Comparison of ENCODE assay signal across 12 cellular contexts in the genomic region with DNA sequence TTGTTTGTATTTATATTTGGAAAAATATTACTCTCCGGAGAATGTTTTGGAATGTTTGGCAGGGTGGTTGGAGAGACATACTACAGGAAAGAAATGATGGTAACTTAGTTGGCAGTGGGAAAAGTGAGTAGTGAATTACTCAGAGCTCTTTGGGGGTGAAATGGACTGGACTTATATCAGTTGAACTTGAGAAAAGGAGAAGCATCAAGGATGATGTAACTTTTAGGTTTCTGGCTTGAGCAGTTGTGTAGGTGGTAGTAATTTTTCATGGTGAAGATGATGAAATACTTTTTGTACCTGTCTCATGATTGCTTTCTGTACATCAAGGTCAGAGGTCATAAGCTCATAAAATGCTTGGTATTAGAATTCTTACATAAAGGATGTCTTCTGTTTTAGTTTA.
A peak's percentile ranks its signal among the peaks of the same experiment; 100 is the strongest.
DNase-seq lines count a peak whose midpoint lies in the region; ATAC-seq lines count a peak whose summit lies in the region.
"Had no signal": no experiment of that assay in that cellular context is flagged by ENCODE, and none has a peak within 500 bp of the region (broad histone marks: within the 10 kb centered on the region; RNA-seq: fewer than 3 reads in every experiment).

No MANE protein-coding gene starts in this region.

- H3K9me3 Mint-ChIP-seq in activated T-cell treated with anti-CD3 and anti-CD28 coated beads, Interleukin-2, amount 50 U/mL, for 24 hours, result no peaks in the 10 kb centered on the region
- H3K9me3 Mint-ChIP-seq: H9 had no signal

- H3K4me3 Mint-ChIP-seq in activated T-cell treated with anti-CD3 and anti-CD28 coated beads, Interleukin-2, amount 50 U/mL, for 24 hours, result no peak overlapping the region
- H3K4me3 Mint-ChIP-seq: B cell, H9 had no signal

- peaks cover 10% of the 10 kb centered on the region for H3K4me1 Mint-ChIP-seq in activated T-cell treated with anti-CD3 and anti-CD28 coated beads, Interleukin-2, amount 50 U/mL, for 24 hours (ENCODE audit: low read depth)
- H3K4me1 Mint-ChIP-seq: B cell had no signal

- H3K27ac Mint-ChIP-seq in activated T-cell treated with anti-CD3 and anti-CD28 coated beads, Interleukin-2, amount 50 U/mL, for 24 hours, result no peak overlapping the region
- H3K27ac Mint-ChIP-seq: B cell, H9 had no signal

- no peaks in the 10 kb centered on the region for H3K27me3 Mint-ChIP-seq in activated T-cell treated with anti-CD3 and anti-CD28 coated beads, Interleukin-2, amount 50 U/mL, for 24 hours
- H3K27me3 Mint-ChIP-seq: B cell had no signal

- DNase-seq in CD1c-positive myeloid dendritic cell (ENCODE audit: extremely low spot score) (peak; percentile 71), amniotic stem cell (lab: John Stamatoyannopoulos, UW) (peak; percentile 34), kidney glomerular epithelial cell (lab: John Stamatoyannopoulos, UW) (peak; percentile 26), hippocampal formation (lab: John Stamatoyannopoulos, UW) (no peak)
- DNase-seq in activated naive CD4-positive, alpha-beta T cell treated with anti-CD3 and anti-CD28 coated beads, Interleukin-2, amount 50 U/mL, for 16 hours, result no peak
- no peak for DNase-seq in activated T-cell treated with anti-CD3 and anti-CD28 coated beads, Interleukin-2, amount 50 U/mL, for 24 hours
- DNase-seq: effector CD8-positive, alpha-beta T cell; H9; stimulated activated naive CD4-positive, alpha-beta T cell had no signal

- no peaks in the 10 kb centered on the region for H3K36me3 Mint-ChIP-seq in activated T-cell treated with anti-CD3 and anti-CD28 coated beads, Interleukin-2, amount 50 U/mL, for 24 hours (ENCODE audit: low read depth)

- peak; percentile 42 for ATAC-seq in HG03442 (IDR thresholded peaks at IDR 0.05; ENCODE audit: unreplicated experiment)
- ATAC-seq in activated CD4-positive, CD25-positive, alpha-beta regulatory T cell treated with anti-CD3 and anti-CD28 coated beads, Interleukin-2, amount 50 U/mL, for 24 hours, result no peak

Comparison
In these comparisons a context has a peak if more than half of its experiments do, and no peak if none do; other contexts are left out.
1. DNase-seq: peak in CD1c-positive myeloid dendritic cell (single experiment), amniotic stem cell (single experiment) and kidney glomerular epithelial cell (single experiment); none in hippocampal formation (0 of 2), activated naive CD4-positive, alpha-beta T cell treated with anti-CD3 and anti-CD28 coated beads, Interleukin-2, amount 50 U/mL, for 16 hours (single experiment) and activated T-cell treated with anti-CD3 and anti-CD28 coated beads, Interleukin-2, amount 50 U/mL, for 24 hours (single experiment).